Comparison of ENCODE assay signal across 27 cellular contexts in the genomic region with DNA sequence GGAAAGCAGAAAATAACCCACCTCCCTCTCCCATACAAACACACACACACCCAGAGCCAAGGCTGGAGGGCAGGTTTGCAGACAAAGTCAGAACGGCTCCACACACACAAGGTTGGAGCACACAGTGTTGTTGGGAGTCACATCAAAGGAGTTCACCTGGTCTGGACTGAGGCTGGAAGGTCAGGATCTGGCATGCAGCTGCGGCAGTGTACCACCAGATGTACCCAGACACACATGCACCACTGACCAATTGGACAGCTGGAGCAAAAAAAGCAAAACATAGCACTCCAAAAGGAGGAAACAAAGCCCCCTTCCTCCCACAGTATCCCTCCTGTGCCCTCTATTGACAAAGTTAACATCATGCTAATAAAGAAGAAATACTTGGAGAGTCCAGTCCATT.
"Had no signal": no experiment of that assay in that cellular context is flagged by ENCODE, and none has a peak within 500 bp of the region (broad histone marks: within the 10 kb centered on the region; RNA-seq: fewer than 3 reads in every experiment).

No MANE protein-coding gene starts in this region.

- H3K27ac Mint-ChIP-seq: immature natural killer cell; natural killer cell; progenitor cell of endocrine pancreas; stimulated activated naive B cell treated with anti-CD40 and anti-IgM and Interleukin-4, amounts not matched to agents 10 μg/mL and 1 μg/mL and 100 μg/mL, for 72 hours had no signal

- H3K4me1 ChIP-seq: left lung, lower lobe of right lung, right atrium auricular region, stomach, testis, thyroid gland, transverse colon, upper lobe of left lung, vagina had no signal

- H3K27ac ChIP-seq: left lung, lower lobe of right lung, ovary, right atrium auricular region, skin epidermis, stomach, testis, thyroid gland, transverse colon, upper lobe of left lung, vagina had no signal

- H3K9me3 Mint-ChIP-seq: immature natural killer cell; natural killer cell; stimulated activated naive B cell treated with anti-CD40 and anti-IgM and Interleukin-4, amounts not matched to agents 10 μg/mL and 1 μg/mL and 100 μg/mL, for 72 hours had no signal

- H3K27me3 Mint-ChIP-seq: progenitor cell of endocrine pancreas had no signal

- DNase-seq: hypothalamus; immature natural killer cell; kidney; left colon; left lung; lower lobe of right lung; mammary epithelial cell; mesenchymal stem cell; natural killer cell; ovary; stimulated activated CD4-positive, alpha-beta T cell treated with anti-CD3 and anti-CD28 coated beads, Interleukin-12 subunit alpha, Interleukin-12 subunit beta, amount 100 ng/mL, for 4 hours; stimulated activated CD4-positive, alpha-beta T cell treated with anti-CD3 and anti-CD28 coated beads, Interleukin-15, amount 100 ng/mL, for 24 hours; stimulated activated CD4-positive, alpha-beta T cell treated with anti-CD3 and anti-CD28 coated beads, Interleukin-2, amount 100 ng/mL, for 24 hours; stimulated activated CD4-positive, alpha-beta T cell treated with anti-CD3 and anti-CD28 coated beads, Interleukin-4, amount 100 ng/mL, for 1 hour; stimulated activated naive B cell treated with anti-CD40 and anti-IgM and Interleukin-4, amounts not matched to agents 10 μg/mL and 1 μg/mL and 100 μg/mL, for 72 hours; stimulated activated naive CD8-positive, alpha-beta T cell treated with anti-CD3 and anti-CD28 coated beads, Interleukin-15, Interleukin-2, amounts not matched to agents 100 U/mL and 50 U/mL, for 24 hours; stomach; testis; thyroid gland; transverse colon; upper lobe of left lung had no signal

- H3K9me3 ChIP-seq: left lung, lower lobe of right lung, ovary, right atrium auricular region, stomach, testis, thyroid gland, transverse colon, upper lobe of left lung, vagina had no signal

- H3K4me1 Mint-ChIP-seq: immature natural killer cell; natural killer cell; stimulated activated naive B cell treated with anti-CD40 and anti-IgM and Interleukin-4, amounts not matched to agents 10 μg/mL and 1 μg/mL and 100 μg/mL, for 72 hours had no signal

- H3K36me3 ChIP-seq: left lung, lower lobe of right lung, ovary, right atrium auricular region, stomach, thyroid gland, transverse colon, upper lobe of left lung, vagina had no signal

- H3K4me3 Mint-ChIP-seq: immature natural killer cell; natural killer cell; stimulated activated naive B cell treated with anti-CD40 and anti-IgM and Interleukin-4, amounts not matched to agents 10 μg/mL and 1 μg/mL and 100 μg/mL, for 72 hours had no signal

- FAIRE-seq: islet of Langerhans, kidney had no signal

- H3K36me3 Mint-ChIP-seq: immature natural killer cell; natural killer cell; stimulated activated naive B cell treated with anti-CD40 and anti-IgM and Interleukin-4, amounts not matched to agents 10 μg/mL and 1 μg/mL and 100 μg/mL, for 72 hours had no signal

- ATAC-seq: left colon; left lung; lower lobe of right lung; natural killer cell; sciatic nerve; stimulated activated naive B cell treated with anti-CD40 and anti-IgM and Interleukin-4, amounts not matched to agents 10 μg/mL and 1 μg/mL and 100 μg/mL, for 72 hours; stimulated activated naive CD8-positive, alpha-beta T cell treated with anti-CD3 and anti-CD28 coated beads, Interleukin-15, Interleukin-2, amounts not matched to agents 100 U/mL and 50 U/mL, for 24 hours had no signal

- H3K27me3 ChIP-seq: left lung, ovary, right atrium auricular region, testis, thyroid gland, upper lobe of left lung, vagina had no signal

- H3K4me3 ChIP-seq: left lung, lower lobe of right lung, ovary, right atrium auricular region, skin epidermis, stomach, testis, thyroid gland, transverse colon, upper lobe of left lung, vagina had no signal
